Comparison of ENCODE assay signal across 13 cellular contexts in genomic region chr7:55539380-55539779, GRCh38. TPM values are rescaled to one million over a fixed set of nuclear protein-coding genes. Genes with fewer than 3 reads are reported as not detected.
A peak's percentile ranks its signal among the peaks of the same experiment; 100 is the strongest.
DNase-seq lines count a peak whose midpoint lies in the region; ATAC-seq and TF ChIP-seq lines count a peak whose summit lies in the region.
"Had no signal": no experiment of that assay in that cellular context is flagged by ENCODE, and none has a peak within 500 bp of the region (broad histone marks: within the 10 kb centered on the region; RNA-seq: fewer than 3 reads in every experiment).

No MANE protein-coding gene starts in this region.

- 0 out of 2 replicates have a peak overlapping the region, but pooled peaks have one; percentile 19 for H3K9ac ChIP-seq in HUES48 (ENCODE audit: low read depth, low read length)

- H3K27ac Mint-ChIP-seq in WTC11, result peak overlapping the region; percentile 90
- peak overlapping the region; percentile 94 for H3K27ac Mint-ChIP-seq in memory B cell
- H3K27ac Mint-ChIP-seq: activated naive CD8-positive, alpha-beta T cell treated with anti-CD3 and anti-CD28 coated beads for 36 hours had no signal

- H3K9me3 ChIP-seq in HUES48 (ENCODE audit: control insufficient read depth, insufficient read depth, low read length), result no peaks in the 10 kb centered on the region
- H3K9me3 ChIP-seq: mucosa of descending colon, upper lobe of left lung had no signal

- no peak overlapping the region for H3K4me3 ChIP-seq in HUES48 (ENCODE audit: low read depth, low read length)
- H3K4me3 ChIP-seq: mucosa of descending colon, upper lobe of left lung had no signal

- CTCF ChIA-PET in WTC11 (lab: Charles Lee), result interaction anchor here (0.7 to 1.5 kb wide), 3 partner anchors 15 to 29 kb away, joined by 3 to 4 read pairs (median 3); no protein-coding TSS in a partner anchor

- TF ChIP-seq CTCF in WTC11 (IDR thresholded peaks at IDR 0.05), result no peak

- TF ChIP-seq POLR2A in erythroblast (IDR thresholded peaks at IDR 0.05; ENCODE audit: low read length), result no peak

- H3K9me3 Mint-ChIP-seq in WTC11, result peaks cover 3% of the 10 kb centered on the region; the same call in 1 of the 2 replicates
- H3K9me3 Mint-ChIP-seq in memory B cell, result no peaks in the 10 kb centered on the region
- H3K9me3 Mint-ChIP-seq: activated naive CD8-positive, alpha-beta T cell treated with anti-CD3 and anti-CD28 coated beads for 36 hours had no signal

- peaks cover 47% of the 10 kb centered on the region for H3K4me1 ChIP-seq in HUES48 (ENCODE audit: control insufficient read depth, insufficient read depth, low read length)

- H3K36me3 ChIP-seq in HUES48 (ENCODE audit: control insufficient read depth, insufficient read depth, low read length), result no peaks in the 10 kb centered on the region
- H3K36me3 ChIP-seq: upper lobe of left lung had no signal

- ATAC-seq in WTC11 (peak; percentile 46), memory B cell (ENCODE audit: low read depth) (no peak), HG02885 (IDR thresholded peaks at IDR 0.05; ENCODE audit: poor library complexity, unreplicated experiment) (no peak), HG03378 (IDR thresholded peaks at IDR 0.05; ENCODE audit: unreplicated experiment) (no peak)
- ATAC-seq: mucosa of descending colon had no signal

- peaks cover 69% of the 10 kb centered on the region for H3K4me1 Mint-ChIP-seq in WTC11
- H3K4me1 Mint-ChIP-seq in memory B cell, result peaks cover 75% of the 10 kb centered on the region

- H3K4me3 Mint-ChIP-seq in WTC11, result 0 out of 2 replicates have a peak overlapping the region, but pooled peaks have one; percentile 37
- H3K4me3 Mint-ChIP-seq in memory B cell, result peak overlapping the region; percentile 62
- H3K4me3 Mint-ChIP-seq: activated naive CD8-positive, alpha-beta T cell treated with anti-CD3 and anti-CD28 coated beads for 36 hours had no signal

- H3K27me3 Mint-ChIP-seq in WTC11 (ENCODE audit: low read depth) (no peaks in the 10 kb centered on the region), memory B cell (no peaks in the 10 kb centered on the region)
- H3K27me3 Mint-ChIP-seq: activated naive CD8-positive, alpha-beta T cell treated with anti-CD3 and anti-CD28 coated beads for 36 hours had no signal

- peak overlapping the region; percentile 60 for H3K27ac ChIP-seq in HUES48 (ENCODE audit: low read depth, low read length)
- H3K27ac ChIP-seq: 22Rv1, upper lobe of left lung had no signal

- DNase-seq in DMS 273 (lab: John Stamatoyannopoulos, UW; ENCODE audit: unreplicated experiment), result peak; percentile 25
- no peak for DNase-seq in DMS 273 treated with DMSO at 0.1 percent for 48 hours (lab: John Stamatoyannopoulos, UW)
- DNase-seq in WTC11 (ENCODE audit: low spot score), result no peak
- DNase-seq in memory B cell (ENCODE audit: low spot score in 2 of 2), result no peak
- DNase-seq in erythroblast (lab: John Stamatoyannopoulos, UW), result no peak
- DNase-seq: activated naive CD8-positive, alpha-beta T cell treated with anti-CD3 and anti-CD28 coated beads for 36 hours; mucosa of descending colon; NCI-H446; upper lobe of left lung had no signal

- no peaks in the 10 kb centered on the region for H3K27me3 ChIP-seq in HUES48 (ENCODE audit: control insufficient read depth, insufficient read depth, low read length)
- H3K27me3 ChIP-seq: upper lobe of left lung had no signal

- POLR2A ChIA-PET in WTC11 (lab: Charles Lee), result interaction anchor here (0.6 kb wide), 1 partner anchor 148 kb away, joined by 5 read pairs; no protein-coding TSS in a partner anchor

- H3K36me3 Mint-ChIP-seq in WTC11, result peaks cover 8% of the 10 kb centered on the region; the same call in 1 of the 2 replicates
- peaks cover 20% of the 10 kb centered on the region for H3K36me3 Mint-ChIP-seq in memory B cell

TF ChIP-seq in WTC11, 78 proteins besides CTCF, POLR2A, EP300 and RAD21:
- TF ChIP-seq ZNF219 (CRISPR knock-in tag; IDR thresholded peaks at IDR 0.05; ENCODE audit: borderline replicate concordance) (no peak), TEAD1 (CRISPR knock-in tag; IDR thresholded peaks at IDR 0.05) (0 out of 2 replicates have a peak, but pooled peaks have one; percentile 17)

RNA-seq across cellular contexts. Expression of gene VOPP1, which starts 32.9 kb away (rescaled TPM):
- total RNA-seq in WTC11 (2021), result 57.0 to 63.9 TPM (median 60.3 TPM) in 3 replicates
